In the genomic region with DNA sequence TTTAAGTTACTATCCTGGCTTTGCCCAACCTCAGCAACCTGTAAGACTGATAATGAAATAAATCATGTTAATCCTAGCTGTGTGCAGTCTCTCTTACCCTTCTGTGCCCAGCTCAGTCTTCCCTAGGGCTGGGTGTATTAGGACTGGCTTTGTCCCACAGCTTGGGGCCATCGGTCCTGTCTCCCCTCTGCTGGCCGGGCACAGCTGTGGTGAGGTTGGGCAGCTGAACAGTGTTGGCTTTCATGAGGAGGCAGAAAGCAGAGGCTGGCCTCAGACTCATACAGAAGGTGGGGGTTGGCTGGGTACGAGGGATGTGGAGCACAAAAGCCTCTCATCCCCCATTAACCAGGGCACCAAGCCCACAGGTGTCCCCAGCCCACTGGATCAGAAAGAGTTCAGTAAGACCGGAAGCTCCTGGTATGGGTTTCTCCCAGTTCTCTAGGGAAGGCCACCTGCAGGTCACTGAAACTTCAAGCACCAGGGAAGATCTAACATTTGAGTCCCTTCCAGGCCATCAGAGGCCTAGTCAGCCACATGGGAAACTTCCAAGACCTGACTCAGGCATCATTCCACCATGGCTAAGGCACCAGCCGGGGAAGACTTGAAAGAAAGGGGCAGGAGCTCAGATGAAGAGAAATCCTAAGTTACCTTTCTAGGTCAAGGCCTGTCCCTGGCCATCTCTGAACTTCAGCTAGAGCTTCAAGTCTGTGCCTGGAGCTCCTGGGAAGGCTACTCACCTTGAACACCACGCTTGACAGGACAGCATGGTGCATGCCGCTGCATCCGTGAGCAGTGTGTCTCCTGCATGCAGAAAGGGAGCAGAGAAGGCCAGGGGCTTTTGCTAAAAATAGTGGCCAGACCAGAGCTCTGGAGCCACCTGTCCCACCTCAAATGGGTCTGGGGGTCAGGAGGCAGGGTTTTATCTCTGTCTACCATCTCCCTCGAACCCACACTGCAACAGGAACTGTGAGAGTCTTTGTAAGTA, we compare ENCODE assay signal across 11 cellular contexts. TPM values are rescaled to one million over a fixed set of nuclear protein-coding genes. Genes with fewer than 3 reads are reported as not detected.
DNase-seq lines count a peak whose midpoint lies in the region; ATAC-seq and TF ChIP-seq lines count a peak whose summit lies in the region.
"Had no signal": no experiment of that assay in that cellular context is flagged by ENCODE, and none has a peak within 500 bp of the region (broad histone marks: within the 10 kb centered on the region; RNA-seq: fewer than 3 reads in every experiment).

No MANE protein-coding gene starts in this region.

- H3K4me3 ChIP-seq in OCI-LY7 (ENCODE audit: low read depth, low read length, poor library complexity, severe bottlenecking) (no peak overlapping the region), right cardiac atrium (ENCODE audit: low read length) (no peak overlapping the region)

- H3K27me3 ChIP-seq in right cardiac atrium (ENCODE audit: control insufficient read depth, insufficient read depth) = no peaks in the 10 kb centered on the region

- DNase-seq in stimulated activated naive CD8-positive, alpha-beta T cell treated with anti-CD3 and anti-CD28 coated beads, Interleukin-15, Interleukin-2, amounts not matched to agents 100 U/mL and 50 U/mL, for 24 hours = no peak
- DNase-seq in nephron progenitor cell (no peak), OCI-LY7 (ENCODE audit: low spot score) (no peak), right cardiac atrium (no peak)
- no peak for DNase-seq in stimulated activated CD4-positive, alpha-beta T cell treated with anti-CD3 and anti-CD28 coated beads, Interleukin-15, amount 100 ng/mL, for 24 hours
- DNase-seq: cerebellar nuclear complex, glutamatergic neuron, NCI-H2107 had no signal

- POLR2A ChIA-PET in OCI-LY7 (lab: Charles Lee) = interaction anchor here (0.6 to 1.2 kb wide), 2 partner anchors 8 to 42 kb away, joined by 3 read pairs; a partner anchor contains a TSS

- peaks cover 50% of the 10 kb centered on the region for H3K36me3 Mint-ChIP-seq in stimulated activated naive CD8-positive, alpha-beta T cell treated with anti-CD3 and anti-CD28 coated beads, Interleukin-15, Interleukin-2, amounts not matched to agents 100 ng/mL and 50 ng/mL, for 24 hours (ENCODE audit: low read depth)
- H3K36me3 Mint-ChIP-seq in nephron progenitor cell (ENCODE audit: low read depth) = peaks cover 65% of the 10 kb centered on the region

- intact Hi-C loops in OCI-LY7 (cut with micrococcal nuclease; ENCODE audit: unreplicated experiment) = no loop called here
- intact Hi-C loops in right cardiac atrium (cut with DNase I) = no loop called here

- BruUV-seq in OCI-LY7 (replicated peaks; lab: Mats Ljungman, UMichigan) = no TSS peak

- H3K9me3 Mint-ChIP-seq in stimulated activated naive CD8-positive, alpha-beta T cell treated with anti-CD3 and anti-CD28 coated beads, Interleukin-15, Interleukin-2, amounts not matched to agents 100 ng/mL and 50 ng/mL, for 24 hours = no peaks in the 10 kb centered on the region
- no peaks in the 10 kb centered on the region for H3K9me3 Mint-ChIP-seq in nephron progenitor cell

- H3K27ac Mint-ChIP-seq in stimulated activated naive CD8-positive, alpha-beta T cell treated with anti-CD3 and anti-CD28 coated beads, Interleukin-15, Interleukin-2, amounts not matched to agents 100 ng/mL and 50 ng/mL, for 24 hours = peak overlapping the region; percentile 48
- H3K27ac Mint-ChIP-seq in nephron progenitor cell = peak overlapping the region; percentile 61

- CTCF ChIA-PET in OCI-LY7 (lab: Charles Lee; ENCODE audit: unreplicated experiment) = no interaction called here

- peaks cover 6% of the 10 kb centered on the region for H3K4me1 Mint-ChIP-seq in stimulated activated naive CD8-positive, alpha-beta T cell treated with anti-CD3 and anti-CD28 coated beads, Interleukin-15, Interleukin-2, amounts not matched to agents 100 ng/mL and 50 ng/mL, for 24 hours (ENCODE audit: low read depth)
- H3K4me1 Mint-ChIP-seq in nephron progenitor cell = peaks cover 18% of the 10 kb centered on the region

- TF ChIP-seq CTCF in nephron progenitor cell (IDR thresholded peaks at IDR 0.05) = no peak
- no peak for TF ChIP-seq CTCF in OCI-LY7 (conservative IDR thresholded peaks at IDR 0.05; ENCODE audit: low read length)

- peaks cover 92% of the 10 kb centered on the region for H3K36me3 ChIP-seq in OCI-LY7 (ENCODE audit: insufficient read depth, low read length)

- no peak overlapping the region for H3K4me3 Mint-ChIP-seq in stimulated activated naive CD8-positive, alpha-beta T cell treated with anti-CD3 and anti-CD28 coated beads, Interleukin-15, Interleukin-2, amounts not matched to agents 100 ng/mL and 50 ng/mL, for 24 hours
- H3K4me3 Mint-ChIP-seq in nephron progenitor cell = no peak overlapping the region

- no peak overlapping the region for H3K4me2 ChIP-seq in OCI-LY7 (ENCODE audit: low read length)

- H3K9me3 ChIP-seq in OCI-LY7 (ENCODE audit: low read length) (no peaks in the 10 kb centered on the region), right cardiac atrium (ENCODE audit: control insufficient read depth, low read length) (no peaks in the 10 kb centered on the region)

- no peak for ATAC-seq in stimulated activated naive CD8-positive, alpha-beta T cell treated with anti-CD3 and anti-CD28 coated beads, Interleukin-15, Interleukin-2, amounts not matched to agents 100 U/mL and 50 U/mL, for 24 hours
- no peak for ATAC-seq in right cardiac atrium
- ATAC-seq in HG02973 (IDR thresholded peaks at IDR 0.05; ENCODE audit: unreplicated experiment) = no peak

- no peak overlapping the region for H2AFZ ChIP-seq in OCI-LY7 (ENCODE audit: low read length)

- H3K4me1 ChIP-seq in OCI-LY7 (ENCODE audit: insufficient read depth, low read length, poor library complexity, severe bottlenecking) (no peaks in the 10 kb centered on the region), right cardiac atrium (ENCODE audit: control insufficient read depth, insufficient read depth, low read length) (peaks cover 2% of the 10 kb centered on the region)

- no peaks in the 10 kb centered on the region for H4K20me1 ChIP-seq in OCI-LY7 (ENCODE audit: insufficient read depth, low read length)

- H3K79me2 ChIP-seq in OCI-LY7 (ENCODE audit: insufficient read depth, low read depth, low read length) = no peaks in the 10 kb centered on the region

- no peaks in the 10 kb centered on the region for H3K9me2 ChIP-seq in OCI-LY7 (ENCODE audit: insufficient read depth, low read length)

- peak overlapping the region; percentile 93 for H3K27ac ChIP-seq in cingulate gyrus (ENCODE audit: low read depth, low read length)
- H3K27ac ChIP-seq in OCI-LY7 (ENCODE audit: low read depth, low read length, poor library complexity, severe bottlenecking) = no peak overlapping the region
- H3K27ac ChIP-seq in right cardiac atrium (ENCODE audit: low read length) = no peak overlapping the region

- H3K27me3 Mint-ChIP-seq in stimulated activated naive CD8-positive, alpha-beta T cell treated with anti-CD3 and anti-CD28 coated beads, Interleukin-15, Interleukin-2, amounts not matched to agents 100 ng/mL and 50 ng/mL, for 24 hours = no peaks in the 10 kb centered on the region
- no peaks in the 10 kb centered on the region for H3K27me3 Mint-ChIP-seq in nephron progenitor cell (ENCODE audit: low read depth, poor library complexity)

- WGBS in right cardiac atrium = 84% methylated on average over 9 of the region's 9 CpGs

RNA-seq across cellular contexts. Expression of a gene that starts 8.8 kb away (rescaled TPM):
- 33.8 and 34.1 TPM in 2 replicates for total RNA-seq in OCI-LY7 (2014; rRNA removed; shearing (Covaris generic))
- total RNA-seq in OCI-LY7 (2022) = 43.9 and 50.6 TPM in 2 replicates
- total RNA-seq in right cardiac atrium = 10 to 100 TPM; 37.1 to 41.1 (median 39.2) TPM
- polyA plus RNA-seq in right cardiac atrium = 32.1 TPM

RNA-seq across cellular contexts. Expression of a gene that starts 41.8 kb away (rescaled TPM):
- 76.4 and 87.1 TPM in 2 replicates for total RNA-seq in OCI-LY7 (2014; rRNA removed; shearing (Covaris generic))
- total RNA-seq in OCI-LY7 (2022) = 118 and 124 TPM in 2 replicates
- 10 to 100 TPM; 56.2 to 81.5 (median 65.3) TPM for total RNA-seq in right cardiac atrium
- polyA plus RNA-seq in right cardiac atrium = 60.7 TPM

RNA-seq across cellular contexts. Expression of a gene that starts 44.5 kb away (rescaled TPM):
- 34.8 and 40.2 TPM in 2 replicates for total RNA-seq in OCI-LY7 (2014; rRNA removed; shearing (Covaris generic))
- total RNA-seq in OCI-LY7 (2022) (32.8 and 38.1 TPM in 2 replicates), right cardiac atrium (10 to 100 TPM; 39.1 to 47.9 (median 40.4) TPM)
- 53.9 TPM for polyA plus RNA-seq in right cardiac atrium

RNA-seq across cellular contexts. Expression of a gene that starts 45.0 kb away (rescaled TPM):
- total RNA-seq in OCI-LY7 (2014; rRNA removed; shearing (Covaris generic)) = 1.1 and 3.2 TPM in 2 replicates
- total RNA-seq in OCI-LY7 (2022) = 1.3 TPM in 2 replicates
- total RNA-seq in right cardiac atrium = 1 to 10 TPM in 2 of 4 donors, under 1 TPM in 2; 0.71 to 2.0 (median 1.2) TPM
- 0.72 TPM for polyA plus RNA-seq in right cardiac atrium

RNA-seq across cellular contexts. Expression of a gene that starts 56.6 kb away (rescaled TPM):
- total RNA-seq in OCI-LY7 (2014; rRNA removed; shearing (Covaris generic)) = 102 and 105 TPM in 2 replicates
- total RNA-seq in OCI-LY7 (2022) (203 and 222 TPM in 2 replicates), right cardiac atrium (10 to 100 TPM; 24.7 to 50.8 (median 38.4) TPM)
- 23.0 TPM for polyA plus RNA-seq in right cardiac atrium
